ENCODE assay signal across 21 cellular contexts in the genomic region with DNA sequence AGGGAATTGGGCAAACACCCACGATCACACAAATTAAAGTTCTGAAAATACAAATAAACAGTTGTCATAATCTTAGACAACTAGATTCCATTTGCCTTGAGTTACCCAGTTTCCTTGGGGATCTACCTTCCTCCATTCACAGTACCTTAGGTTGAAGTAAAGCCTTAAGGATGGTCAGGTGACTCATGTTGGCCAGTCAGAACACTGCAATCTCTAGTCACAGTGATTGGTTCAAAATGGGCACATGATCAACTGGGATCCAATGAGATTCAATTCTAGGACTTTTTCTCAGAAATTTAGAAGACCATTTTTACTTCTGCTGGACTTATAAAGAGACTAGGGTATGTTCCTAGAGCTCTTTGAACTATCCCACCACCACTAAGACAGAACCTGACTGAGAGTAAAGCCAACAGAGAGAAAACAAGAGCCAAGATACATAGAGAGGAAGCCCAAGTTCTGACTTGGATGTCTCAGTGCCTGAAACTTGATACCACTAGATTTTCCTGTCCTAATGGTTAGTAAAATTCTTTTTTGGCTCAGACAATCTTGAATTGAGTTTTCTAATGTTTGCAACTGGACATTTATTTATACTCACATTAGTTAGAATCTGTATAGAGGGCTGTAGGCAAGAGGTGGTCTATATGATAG. TPM values are rescaled to one million over a fixed set of nuclear protein-coding genes. Genes with fewer than 3 reads are reported as not detected.
DNase-seq lines count a peak whose midpoint lies in the region; ATAC-seq, FAIRE-seq and TF ChIP-seq lines count a peak whose summit lies in the region.
"Had no signal": no experiment of that assay in that cellular context is flagged by ENCODE, and none has a peak within 500 bp of the region (broad histone marks: within the 10 kb centered on the region; RNA-seq: fewer than 3 reads in every experiment).

No MANE protein-coding gene starts in this region.

- H3K27me3 ChIP-seq in ACC112 (ENCODE audit: insufficient read depth, low read length): peaks cover 9% of the 10 kb centered on the region
- no peaks in the 10 kb centered on the region for H3K27me3 ChIP-seq in gastrocnemius medialis
- H3K27me3 ChIP-seq in breast epithelium: no peaks in the 10 kb centered on the region
- H3K27me3 ChIP-seq: BLaER1 treated with 17β-estradiol and CSF1 and Interleukin-3, amounts not matched to agents 10 nM and 100 nM; SJCRH30 had no signal

- H2AFZ ChIP-seq in ACC112 (ENCODE audit: low read length, unreplicated experiment): no peak overlapping the region

- H3K4me3 ChIP-seq in ACC112 (ENCODE audit: low read depth, low read length) (peak overlapping the region; percentile 31; the same call in 1 of the 2 replicates), gastrocnemius medialis (no peak overlapping the region), breast epithelium (no peak overlapping the region)
- H3K4me3 ChIP-seq: BLaER1 treated with 17β-estradiol and CSF1 and Interleukin-3, amounts not matched to agents 10 nM and 100 nM; SJCRH30 had no signal

- H3K36me3 ChIP-seq in ACC112 (ENCODE audit: insufficient read depth, low read length) (no peaks in the 10 kb centered on the region), gastrocnemius medialis (no peaks in the 10 kb centered on the region), breast epithelium (no peaks in the 10 kb centered on the region)
- H3K36me3 ChIP-seq: BLaER1 treated with 17β-estradiol and CSF1 and Interleukin-3, amounts not matched to agents 10 nM and 100 nM; SJCRH30 had no signal

- peaks cover 0 to 9% of the 10 kb centered on the region in 2 donors for H3K9me3 Mint-ChIP-seq in activated naive CD4-positive, alpha-beta T cell treated with anti-CD3 and anti-CD28 coated beads, Interleukin-2, amount 50 U/mL, for 72 hours
- H3K9me3 Mint-ChIP-seq: CD8-positive, alpha-beta memory T cell; H9 had no signal

- no peak for FAIRE-seq in D721Med (lab: Jason Lieb, UNC)
- FAIRE-seq: HTR-8/SVneo had no signal

- H3K4me1 ChIP-seq in ACC112 (ENCODE audit: control insufficient read depth, insufficient read depth, low read length, unreplicated experiment): peaks cover 28% of the 10 kb centered on the region
- H3K4me1 ChIP-seq in gastrocnemius medialis: peaks cover 10 to 17% of the 10 kb centered on the region in 2 donors
- H3K4me1 ChIP-seq in breast epithelium: no peaks in the 10 kb centered on the region
- H3K4me1 ChIP-seq: SJCRH30 had no signal

- in situ Hi-C loops in gastrocnemius medialis (cut with MboI; ENCODE audit: low sequenced_read_pairs in 4 of 4): no loop called here

- TF ChIP-seq CTCF in gastrocnemius medialis (IDR thresholded peaks at IDR 0.05 in 4 of 5, conservative IDR thresholded peaks at IDR 0.05 in 1 of 5) (no peak), breast epithelium (IDR thresholded peaks at IDR 0.05) (no peak), D721Med (IDR thresholded peaks at IDR 0.05; ENCODE audit: insufficient read depth, missing control alignments) (no peak)

- H3K79me2 ChIP-seq in ACC112 (ENCODE audit: control insufficient read depth, insufficient read depth, low read length, unreplicated experiment): no peaks in the 10 kb centered on the region

- H3K36me3 Mint-ChIP-seq in activated naive CD4-positive, alpha-beta T cell treated with anti-CD3 and anti-CD28 coated beads, Interleukin-2, amount 50 U/mL, for 72 hours: no peaks in the 10 kb centered on the region
- H3K36me3 Mint-ChIP-seq: CD8-positive, alpha-beta memory T cell had no signal

- peak; percentile 45 to 58 for ATAC-seq in gastrocnemius medialis
- ATAC-seq in activated naive CD4-positive, alpha-beta T cell treated with anti-CD3 and anti-CD28 coated beads, Interleukin-2, amount 50 U/mL, for 72 hours: no peak

- intact Hi-C loops in gastrocnemius medialis (cut with DNase I; ENCODE audit: low total_unique reads): no loop called here
- intact Hi-C loops in breast epithelium (cut with DNase I; ENCODE audit: low total_unique reads): no loop called here

- TF ChIP-seq POLR2A in gastrocnemius medialis (IDR thresholded peaks at IDR 0.05): no peak
- no peak for TF ChIP-seq POLR2A in breast epithelium (IDR thresholded peaks at IDR 0.05)

- H3K27ac Mint-ChIP-seq in activated naive CD4-positive, alpha-beta T cell treated with anti-CD3 and anti-CD28 coated beads, Interleukin-2, amount 50 U/mL, for 72 hours: no peak overlapping the region
- H3K27ac Mint-ChIP-seq: CD8-positive, alpha-beta memory T cell; H9; IgD-negative memory B cell had no signal

- H3K27ac ChIP-seq in ACC112 (ENCODE audit: low read depth, low read length) (peak overlapping the region; percentile 37; the same call in 1 of the 2 replicates), gastrocnemius medialis (peak overlapping the region in 3 of 4 donors; percentile 11 to 55 (median 47)), breast epithelium (no peak overlapping the region)
- H3K27ac ChIP-seq: BLaER1 treated with 17β-estradiol and CSF1 and Interleukin-3, amounts not matched to agents 10 nM and 100 nM; SJCRH30 had no signal

- peak; percentile 18 for DNase-seq in M059J (ENCODE audit: low read depth)
- peak; percentile 5 for DNase-seq in fibroblast of gingiva (ENCODE audit: low read depth)
- no peak for DNase-seq in gastrocnemius medialis
- no peak for DNase-seq in NCI-H2196 (lab: John Stamatoyannopoulos, UW; ENCODE audit: unreplicated experiment)
- DNase-seq in breast epithelium (ENCODE audit: low spot score in 2 of 2): no peak
- no peak for DNase-seq in D721Med (ENCODE audit: insufficient read length, low spot score)
- no peak for DNase-seq in activated naive CD4-positive, alpha-beta T cell treated with anti-CD3 and anti-CD28 coated beads, Interleukin-2, amount 50 U/mL, for 72 hours (ENCODE audit: low spot score in 2 of 2)
- DNase-seq: CD8-positive, alpha-beta memory T cell; DMS79; H9; MV-4-11; NCI-H1417; NCI-H187; NCI-H345; NCI-H526; SJCRH30 had no signal

- H3K9me3 ChIP-seq in gastrocnemius medialis: no peaks in the 10 kb centered on the region
- H3K9me3 ChIP-seq in breast epithelium: no peaks in the 10 kb centered on the region
- H3K9me3 ChIP-seq: SJCRH30 had no signal

RNA-seq across cellular contexts. Expression of a gene that starts 8.6 kb away (rescaled TPM):
- total RNA-seq in M059J (2014; rRNA removed; shearing (Covaris generic)): not detected in 2 replicates
- total RNA-seq in gastrocnemius medialis (10 to 100 TPM; 78.6 to 97.0 (median 91.7) TPM), breast epithelium (1 to 10 TPM; 3.4 to 5.4 (median 4.9) TPM)
- total RNA-seq in activated naive CD4-positive, alpha-beta T cell treated with anti-CD3 and anti-CD28 coated beads, Interleukin-2, amount 50 U/mL, for 72 hours: 1 to 10 TPM; 1.8 to 8.4 TPM
- total RNA-seq: A673 had no signal

Comparison
In these comparisons a context has a peak if more than half of its experiments do, and no peak if none do; other contexts are left out.
1. H3K27ac ChIP-seq: peak in ACC112 (single experiment) and gastrocnemius medialis (3 of 4); none in breast epithelium (0 of 2).
2. DNase-seq: peak in M059J (single experiment) and fibroblast of gingiva (single experiment); none in gastrocnemius medialis (0 of 2), NCI-H2196 (single experiment), breast epithelium (0 of 2), D721Med (single experiment) and activated naive CD4-positive, alpha-beta T cell treated with anti-CD3 and anti-CD28 coated beads, Interleukin-2, amount 50 U/mL, for 72 hours (0 of 2).
3. ATAC-seq: peak in gastrocnemius medialis (2 of 2); none in activated naive CD4-positive, alpha-beta T cell treated with anti-CD3 and anti-CD28 coated beads, Interleukin-2, amount 50 U/mL, for 72 hours (0 of 2).
4. RNA of a gene that starts 8.6 kb away (total RNA-seq): 78.6 to 97.0 TPM in gastrocnemius medialis; 1.8 to 8.4 TPM in activated naive CD4-positive, alpha-beta T cell treated with anti-CD3 and anti-CD28 coated beads, Interleukin-2, amount 50 U/mL, for 72 hours, 3.4 to 5.4 TPM in breast epithelium and not detected in M059J; every median in the first group is over 4 times any median in the second.